In the genomic region with DNA sequence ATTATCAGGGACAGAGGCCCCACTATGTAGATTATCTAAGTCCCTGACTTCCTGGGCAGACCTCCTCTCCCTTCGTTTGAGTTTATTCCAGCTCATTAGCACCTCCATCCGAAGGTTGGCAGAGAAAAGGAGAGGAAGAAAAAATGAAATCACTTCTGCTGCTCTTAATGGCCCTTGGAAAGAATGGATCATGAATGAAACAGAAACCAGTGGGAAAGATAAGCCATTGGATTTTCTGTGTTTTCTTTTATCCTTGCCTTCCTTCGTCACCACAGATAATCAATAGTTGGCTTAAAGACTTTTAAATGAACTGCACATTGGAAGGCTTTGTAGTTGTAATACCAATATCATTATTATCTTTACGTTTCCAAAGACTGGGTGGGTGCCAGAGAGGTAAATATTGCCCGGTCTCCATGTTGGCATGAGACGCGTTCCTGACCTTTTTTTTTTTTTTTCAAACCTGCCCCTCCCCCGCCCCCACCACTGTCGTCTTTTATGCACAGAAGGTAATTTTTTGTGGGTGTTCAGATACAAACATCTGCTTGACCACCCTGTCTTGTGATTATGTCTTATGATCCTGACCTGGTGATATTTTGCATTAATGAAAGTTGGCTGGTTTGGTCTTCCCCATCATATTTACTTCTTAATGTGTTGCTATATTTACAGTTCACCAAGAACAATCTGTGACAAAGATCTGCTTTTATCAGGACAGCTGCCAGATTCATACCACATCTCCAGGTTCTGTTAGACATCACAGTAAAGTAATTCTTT, we compare ENCODE assay signal across 9 cellular contexts.
A peak's percentile ranks its signal among the peaks of the same experiment; 100 is the strongest.
DNase-seq lines count a peak whose midpoint lies in the region; ATAC-seq and TF ChIP-seq lines count a peak whose summit lies in the region.
"Had no signal": no experiment of that assay in that cellular context is flagged by ENCODE, and none has a peak within 500 bp of the region (broad histone marks: within the 10 kb centered on the region; RNA-seq: fewer than 3 reads in every experiment).

No MANE protein-coding gene starts in this region.

- WGBS in ovary, 3 donors: 67 to 71% (median 68%) methylated on average over 9 of the region's 9 CpGs

- no peaks in the 10 kb centered on the region for H3K27me3 Mint-ChIP-seq in activated T-cell treated with anti-CD3 and anti-CD28 coated beads, Interleukin-2, amount 50 U/mL, for 24 hours
- no peaks in the 10 kb centered on the region for H3K27me3 Mint-ChIP-seq in activated T-cell treated with anti-CD3 and anti-CD28 coated beads, Interleukin-2, amount 50 U/mL, for 4 hours (ENCODE audit: low read depth)

- H3K9me3 ChIP-seq in tibial artery (peaks cover 0 to 2% (median 0%) of the 10 kb centered on the region in 3 donors), ovary (no peaks in the 10 kb centered on the region)

- no peaks in the 10 kb centered on the region for H3K36me3 ChIP-seq in tibial artery
- H3K36me3 ChIP-seq in ovary: no peaks in the 10 kb centered on the region

- intact Hi-C loops in tibial artery (cut with DNase I; ENCODE audit: low total_unique reads): no loop called here
- intact Hi-C loops in ovary (cut with DNase I): no loop called here

- H3K4me1 Mint-ChIP-seq in activated T-cell treated with anti-CD3 and anti-CD28 coated beads, Interleukin-2, amount 50 U/mL, for 24 hours (ENCODE audit: low read depth): peaks cover 82% of the 10 kb centered on the region
- H3K4me1 Mint-ChIP-seq in activated T-cell treated with anti-CD3 and anti-CD28 coated beads, Interleukin-2, amount 50 U/mL, for 4 hours (ENCODE audit: low read depth): peaks cover 78% of the 10 kb centered on the region

- peaks cover 4% of the 10 kb centered on the region for H3K9me3 Mint-ChIP-seq in activated T-cell treated with anti-CD3 and anti-CD28 coated beads, Interleukin-2, amount 50 U/mL, for 24 hours
- peaks cover 1% of the 10 kb centered on the region for H3K9me3 Mint-ChIP-seq in activated T-cell treated with anti-CD3 and anti-CD28 coated beads, Interleukin-2, amount 50 U/mL, for 4 hours

- H3K4me3 Mint-ChIP-seq in activated T-cell treated with anti-CD3 and anti-CD28 coated beads, Interleukin-2, amount 50 U/mL, for 24 hours: no peak overlapping the region
- no peak overlapping the region for H3K4me3 Mint-ChIP-seq in activated T-cell treated with anti-CD3 and anti-CD28 coated beads, Interleukin-2, amount 50 U/mL, for 4 hours

- peaks cover 0 to 72% (median 40%) of the 10 kb centered on the region in 4 donors for H3K4me1 ChIP-seq in tibial artery
- H3K4me1 ChIP-seq in ovary (ENCODE audit: insufficient read depth): peaks cover 7% of the 10 kb centered on the region

- TF ChIP-seq CTCF in tibial artery (IDR thresholded peaks at IDR 0.05): no peak
- TF ChIP-seq CTCF in ovary (IDR thresholded peaks at IDR 0.05): no peak

- H3K27me3 ChIP-seq in tibial artery: no peaks in the 10 kb centered on the region
- H3K27me3 ChIP-seq in ovary: no peaks in the 10 kb centered on the region

- no peak for TF ChIP-seq EP300 in ovary (IDR thresholded peaks at IDR 0.05)

- H3K4me3 ChIP-seq in tibial artery (no peak overlapping the region), ovary (no peak overlapping the region)

- TF ChIP-seq POLR2A in ovary (IDR thresholded peaks at IDR 0.05): no peak

- peaks cover 83% of the 10 kb centered on the region for H3K36me3 Mint-ChIP-seq in activated T-cell treated with anti-CD3 and anti-CD28 coated beads, Interleukin-2, amount 50 U/mL, for 24 hours (ENCODE audit: low read depth)
- peaks cover 32% of the 10 kb centered on the region for H3K36me3 Mint-ChIP-seq in activated T-cell treated with anti-CD3 and anti-CD28 coated beads, Interleukin-2, amount 50 U/mL, for 4 hours (ENCODE audit: insufficient read depth)

- DNase-seq in activated T-cell treated with anti-CD3 and anti-CD28 coated beads, Interleukin-2, amount 50 U/mL, for 24 hours: no peak
- DNase-seq in activated T-cell treated with anti-CD3 and anti-CD28 coated beads, Interleukin-2, amount 50 U/mL, for 4 hours: no peak
- DNase-seq in RPMI7951 (ENCODE audit: low read depth): peak; percentile 37
- peak; percentile 45 for DNase-seq in germinal center (ENCODE audit: low spot score)
- no peak for DNase-seq in tibial artery
- DNase-seq in kidney glomerular epithelial cell (lab: John Stamatoyannopoulos, UW): no peak
- DNase-seq in ovary: no peak
- DNase-seq: activated T-cell treated with anti-CD3 and anti-CD28 coated beads, Interleukin-2, amount 50 U/mL, for 1 hour had no signal

- H3K27ac Mint-ChIP-seq in activated T-cell treated with anti-CD3 and anti-CD28 coated beads, Interleukin-2, amount 50 U/mL, for 24 hours: peak overlapping the region; percentile 98

- ATAC-seq in activated T-cell treated with anti-CD3 and anti-CD28 coated beads, Interleukin-2, amount 50 U/mL, for 4 hours: no peak
- no peak for ATAC-seq in GM18511 (IDR thresholded peaks at IDR 0.05; ENCODE audit: unreplicated experiment)

- H3K27ac ChIP-seq in tibial artery: peak overlapping the region; percentile 78 to 80
- H3K27ac ChIP-seq in ovary: no peak overlapping the region

Comparison
In these comparisons a context has a peak if more than half of its experiments do, and no peak if none do; other contexts are left out.
1. DNase-seq: peak in RPMI7951 (single experiment) and germinal center (single experiment); none in activated T-cell treated with anti-CD3 and anti-CD28 coated beads, Interleukin-2, amount 50 U/mL, for 24 hours (single experiment), activated T-cell treated with anti-CD3 and anti-CD28 coated beads, Interleukin-2, amount 50 U/mL, for 4 hours (single experiment), tibial artery (0 of 2), kidney glomerular epithelial cell (single experiment) and ovary (0 of 5).
2. H3K27ac ChIP-seq: peak in tibial artery (2 of 2); none in ovary (0 of 2).